1 cellular context compared by ENCODE assay signal in the genomic region with DNA sequence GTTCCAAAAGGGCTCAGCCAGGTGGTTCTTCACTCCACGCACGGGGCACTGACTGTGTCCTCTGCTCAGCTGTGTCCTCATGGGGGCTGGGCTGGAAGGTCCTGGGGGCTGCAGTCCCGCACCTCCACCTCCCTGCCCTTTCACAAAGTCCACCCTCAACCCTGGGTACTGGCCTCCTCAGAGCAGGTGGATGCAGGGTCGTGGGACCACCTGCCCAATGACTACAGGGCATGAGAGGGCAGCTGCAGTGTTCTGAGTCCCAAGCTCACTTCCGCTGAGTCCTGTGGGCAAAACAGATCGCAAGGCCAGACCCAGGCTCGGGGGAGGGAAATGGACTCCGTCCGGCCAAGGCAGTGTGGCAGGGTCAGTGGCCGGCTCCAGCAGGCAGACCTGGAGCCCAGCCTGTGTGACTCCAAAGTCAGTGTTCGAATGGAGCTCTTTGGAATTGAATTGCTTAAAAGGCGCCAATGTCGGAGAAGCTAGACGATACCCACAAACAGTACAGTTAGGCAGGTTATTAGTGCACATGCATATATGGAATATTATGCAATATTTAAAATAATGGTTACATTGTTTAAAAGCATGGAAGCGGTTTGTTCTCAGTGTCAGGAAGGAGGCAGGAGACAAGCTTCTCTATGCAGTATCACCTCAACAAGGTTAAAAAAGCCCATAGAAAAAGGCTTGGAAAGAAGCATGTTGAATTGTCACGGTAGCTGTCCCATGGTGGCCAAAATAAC.
A peak's percentile ranks its signal among the peaks of the same experiment; 100 is the strongest.
TF ChIP-seq lines count a peak whose summit lies in the region.

No MANE protein-coding gene starts in this region.

TF ChIP-seq in HepG2, 621 proteins besides CTCF, POLR2A, EP300 and RAD21 (continued from another document and continues in another):
- TF ChIP-seq, protein P1, sequence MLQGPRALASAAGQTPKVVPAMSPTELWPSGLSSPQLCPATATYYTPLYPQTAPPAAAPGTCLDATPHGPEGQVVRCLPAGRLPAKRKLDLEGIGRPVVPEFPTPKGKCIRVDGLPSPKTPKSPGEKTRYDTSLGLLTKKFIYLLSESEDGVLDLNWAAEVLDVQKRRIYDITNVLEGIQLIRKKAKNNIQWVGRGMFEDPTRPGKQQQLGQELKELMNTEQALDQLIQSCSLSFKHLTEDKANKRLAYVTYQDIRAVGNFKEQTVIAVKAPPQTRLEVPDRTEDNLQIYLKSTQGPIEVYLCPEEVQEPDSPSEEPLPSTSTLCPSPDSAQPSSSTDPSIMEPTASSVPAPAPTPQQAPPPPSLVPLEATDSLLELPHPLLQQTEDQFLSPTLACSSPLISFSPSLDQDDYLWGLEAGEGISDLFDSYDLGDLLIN (CRISPR knock-in tag; IDR thresholded peaks at IDR 0.05; ENCODE audit: borderline replicate concordance), result no peak
- TF ChIP-seq ZNF501 (CRISPR knock-in tag; IDR thresholded peaks at IDR 0.05) (no peak), EEA1 (CRISPR knock-in tag; IDR thresholded peaks at IDR 0.05; ENCODE audit: borderline replicate concordance) (no peak), WIZ (CRISPR knock-in tag; IDR thresholded peaks at IDR 0.05) (no peak), ZNF460 (CRISPR knock-in tag; IDR thresholded peaks at IDR 0.05; ENCODE audit: borderline replicate concordance) (no peak), GZF1 (CRISPR knock-in tag; IDR thresholded peaks at IDR 0.05) (no peak), GFI1 (CRISPR knock-in tag; IDR thresholded peaks at IDR 0.05; ENCODE audit: borderline replicate concordance) (no peak), NR2F6 (IDR thresholded peaks at IDR 0.05) (no peak; the same call in 1 of the 2 replicates), NR2F6 (CRISPR knock-in tag; IDR thresholded peaks at IDR 0.05) (peak; percentile 73), KDM5B (CRISPR knock-in tag; IDR thresholded peaks at IDR 0.05; ENCODE audit: borderline replicate concordance) (peak; percentile 30; the same call in 1 of the 2 replicates), HNRNPLL (IDR thresholded peaks at IDR 0.05; ENCODE audit: low read depth, low read length, poor library complexity, severe bottlenecking) (peak; percentile 45), CAMTA2 (CRISPR knock-in tag; IDR thresholded peaks at IDR 0.05; ENCODE audit: borderline replicate concordance) (no peak), MAZ (IDR thresholded peaks at IDR 0.05; ENCODE audit: borderline replicate concordance, low read depth, low read length) (no peak), MAZ (CRISPR knock-in tag; IDR thresholded peaks at IDR 0.05; ENCODE audit: low read depth) (0 out of 2 replicates have a peak, but pooled peaks have one; percentile 47), YY1 (IDR thresholded peaks at IDR 0.05; ENCODE audit: insufficient read depth, insufficient replicate concordance, low read depth, low read length) (peak; percentile 29), DR1 (CRISPR knock-in tag; IDR thresholded peaks at IDR 0.05) (no peak), DMAP1 (CRISPR knock-in tag; IDR thresholded peaks at IDR 0.05) (peak; percentile 40; the same call in 1 of the 2 replicates), TCF12 (IDR thresholded peaks at IDR 0.05) (no peak), TCF12 (CRISPR knock-in tag; IDR thresholded peaks at IDR 0.05) (no peak), NFYB (CRISPR knock-in tag; IDR thresholded peaks at IDR 0.05) (no peak), TMF1 (CRISPR knock-in tag; IDR thresholded peaks at IDR 0.05; ENCODE audit: low read depth) (peak; percentile 57; the same call in 1 of the 2 replicates), PHF5A (CRISPR knock-in tag; IDR thresholded peaks at IDR 0.05; ENCODE audit: low read depth, unreplicated experiment) (peak; percentile 83), MYC (CRISPR knock-in tag; IDR thresholded peaks at IDR 0.05; ENCODE audit: borderline replicate concordance) (peak; percentile 66; the same call in 1 of the 2 replicates), ZFP41 (CRISPR knock-in tag; IDR thresholded peaks at IDR 0.05; ENCODE audit: borderline replicate concordance) (no peak), ZNF629 (CRISPR knock-in tag; conservative IDR thresholded peaks at IDR 0.05) (no peak), SAFB2 (CRISPR knock-in tag; IDR thresholded peaks at IDR 0.05; ENCODE audit: borderline replicate concordance, low read depth) (peak; percentile 51; the same call in 1 of the 2 replicates), NCOA5 (CRISPR knock-in tag; IDR thresholded peaks at IDR 0.05) (no peak), ZNF331 (CRISPR knock-in tag; IDR thresholded peaks at IDR 0.05) (peak; percentile 96), ZSCAN31 (CRISPR knock-in tag; IDR thresholded peaks at IDR 0.05; ENCODE audit: low read depth) (peak; percentile 34; the same call in 1 of the 2 replicates), PHF21A (CRISPR knock-in tag; IDR thresholded peaks at IDR 0.05) (peak; percentile 52; the same call in 1 of the 2 replicates), CBX1 (IDR thresholded peaks at IDR 0.05; ENCODE audit: low read depth) (no peak), ZSCAN9 (CRISPR knock-in tag; IDR thresholded peaks at IDR 0.05; ENCODE audit: borderline replicate concordance) (no peak), EED (CRISPR knock-in tag; IDR thresholded peaks at IDR 0.05) (no peak), NR3C1 (CRISPR knock-in tag; IDR thresholded peaks at IDR 0.05) (no peak), ZNF788 (CRISPR knock-in tag; IDR thresholded peaks at IDR 0.05; ENCODE audit: borderline replicate concordance) (peak; percentile 69; the same call in 1 of the 2 replicates), FOXC1 (CRISPR knock-in tag; IDR thresholded peaks at IDR 0.05; ENCODE audit: borderline replicate concordance) (0 out of 2 replicates have a peak, but pooled peaks have one; percentile 50), ZNF746 (CRISPR knock-in tag; IDR thresholded peaks at IDR 0.05) (peak; percentile 16; the same call in 1 of the 2 replicates), ZBTB38 (CRISPR knock-in tag; IDR thresholded peaks at IDR 0.05) (peak; percentile 97), ARID2 (CRISPR knock-in tag; IDR thresholded peaks at IDR 0.05; ENCODE audit: borderline replicate concordance) (peak; percentile 76; the same call in 1 of the 2 replicates), NR2F1 (CRISPR knock-in tag; IDR thresholded peaks at IDR 0.05) (0 out of 4 replicates have a peak, but pooled peaks of 1 of the 2 experiments have one; percentile 10), ZNF431 (CRISPR knock-in tag; IDR thresholded peaks at IDR 0.05; ENCODE audit: borderline replicate concordance, low read depth) (0 out of 2 replicates have a peak, but pooled peaks have one; percentile 53), ZNF670 (CRISPR knock-in tag; IDR thresholded peaks at IDR 0.05; ENCODE audit: borderline replicate concordance) (no peak), ZNF124 (CRISPR knock-in tag; IDR thresholded peaks at IDR 0.05) (no peak), NFATC3 (CRISPR knock-in tag; IDR thresholded peaks at IDR 0.05) (no peak), JDP2 (CRISPR knock-in tag; IDR thresholded peaks at IDR 0.05; ENCODE audit: borderline replicate concordance) (no peak), SALL1 (CRISPR knock-in tag; IDR thresholded peaks at IDR 0.05) (peak; percentile 80)
- TF ChIP-seq, protein P2, sequence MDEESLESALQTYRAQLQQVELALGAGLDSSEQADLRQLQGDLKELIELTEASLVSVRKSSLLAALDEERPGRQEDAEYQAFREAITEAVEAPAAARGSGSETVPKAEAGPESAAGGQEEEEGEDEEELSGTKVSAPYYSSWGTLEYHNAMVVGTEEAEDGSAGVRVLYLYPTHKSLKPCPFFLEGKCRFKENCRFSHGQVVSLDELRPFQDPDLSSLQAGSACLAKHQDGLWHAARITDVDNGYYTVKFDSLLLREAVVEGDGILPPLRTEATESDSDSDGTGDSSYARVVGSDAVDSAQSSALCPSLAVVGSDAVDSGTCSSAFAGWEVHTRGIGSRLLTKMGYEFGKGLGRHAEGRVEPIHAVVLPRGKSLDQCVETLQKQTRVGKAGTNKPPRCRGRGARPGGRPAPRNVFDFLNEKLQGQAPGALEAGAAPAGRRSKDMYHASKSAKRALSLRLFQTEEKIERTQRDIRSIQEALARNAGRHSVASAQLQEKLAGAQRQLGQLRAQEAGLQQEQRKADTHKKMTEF (CRISPR knock-in tag; IDR thresholded peaks at IDR 0.05), result peak; percentile 37; the same call in 1 of the 2 replicates
- TF ChIP-seq, protein P3, sequence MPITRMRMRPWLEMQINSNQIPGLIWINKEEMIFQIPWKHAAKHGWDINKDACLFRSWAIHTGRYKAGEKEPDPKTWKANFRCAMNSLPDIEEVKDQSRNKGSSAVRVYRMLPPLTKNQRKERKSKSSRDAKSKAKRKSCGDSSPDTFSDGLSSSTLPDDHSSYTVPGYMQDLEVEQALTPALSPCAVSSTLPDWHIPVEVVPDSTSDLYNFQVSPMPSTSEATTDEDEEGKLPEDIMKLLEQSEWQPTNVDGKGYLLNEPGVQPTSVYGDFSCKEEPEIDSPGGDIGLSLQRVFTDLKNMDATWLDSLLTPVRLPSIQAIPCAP (CRISPR knock-in tag; IDR thresholded peaks at IDR 0.05; ENCODE audit: low read depth), result no peak
- TF ChIP-seq, protein P4, sequence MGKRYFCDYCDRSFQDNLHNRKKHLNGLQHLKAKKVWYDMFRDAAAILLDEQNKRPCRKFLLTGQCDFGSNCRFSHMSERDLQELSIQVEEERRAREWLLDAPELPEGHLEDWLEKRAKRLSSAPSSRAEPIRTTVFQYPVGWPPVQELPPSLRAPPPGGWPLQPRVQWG (CRISPR knock-in tag; IDR thresholded peaks at IDR 0.05; ENCODE audit: borderline replicate concordance, low read depth), result 0 out of 2 replicates have a peak, but pooled peaks have one; percentile 33
- TF ChIP-seq, protein P5, sequence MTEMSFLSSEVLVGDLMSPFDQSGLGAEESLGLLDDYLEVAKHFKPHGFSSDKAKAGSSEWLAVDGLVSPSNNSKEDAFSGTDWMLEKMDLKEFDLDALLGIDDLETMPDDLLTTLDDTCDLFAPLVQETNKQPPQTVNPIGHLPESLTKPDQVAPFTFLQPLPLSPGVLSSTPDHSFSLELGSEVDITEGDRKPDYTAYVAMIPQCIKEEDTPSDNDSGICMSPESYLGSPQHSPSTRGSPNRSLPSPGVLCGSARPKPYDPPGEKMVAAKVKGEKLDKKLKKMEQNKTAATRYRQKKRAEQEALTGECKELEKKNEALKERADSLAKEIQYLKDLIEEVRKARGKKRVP (CRISPR knock-in tag; IDR thresholded peaks at IDR 0.05), result no peak
- TF ChIP-seq, protein P6, sequence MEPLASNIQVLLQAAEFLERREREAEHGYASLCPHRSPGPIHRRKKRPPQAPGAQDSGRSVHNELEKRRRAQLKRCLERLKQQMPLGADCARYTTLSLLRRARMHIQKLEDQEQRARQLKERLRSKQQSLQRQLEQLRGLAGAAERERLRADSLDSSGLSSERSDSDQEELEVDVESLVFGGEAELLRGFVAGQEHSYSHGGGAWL (CRISPR knock-in tag; IDR thresholded peaks at IDR 0.05), result no peak
- TF ChIP-seq, protein P7, sequence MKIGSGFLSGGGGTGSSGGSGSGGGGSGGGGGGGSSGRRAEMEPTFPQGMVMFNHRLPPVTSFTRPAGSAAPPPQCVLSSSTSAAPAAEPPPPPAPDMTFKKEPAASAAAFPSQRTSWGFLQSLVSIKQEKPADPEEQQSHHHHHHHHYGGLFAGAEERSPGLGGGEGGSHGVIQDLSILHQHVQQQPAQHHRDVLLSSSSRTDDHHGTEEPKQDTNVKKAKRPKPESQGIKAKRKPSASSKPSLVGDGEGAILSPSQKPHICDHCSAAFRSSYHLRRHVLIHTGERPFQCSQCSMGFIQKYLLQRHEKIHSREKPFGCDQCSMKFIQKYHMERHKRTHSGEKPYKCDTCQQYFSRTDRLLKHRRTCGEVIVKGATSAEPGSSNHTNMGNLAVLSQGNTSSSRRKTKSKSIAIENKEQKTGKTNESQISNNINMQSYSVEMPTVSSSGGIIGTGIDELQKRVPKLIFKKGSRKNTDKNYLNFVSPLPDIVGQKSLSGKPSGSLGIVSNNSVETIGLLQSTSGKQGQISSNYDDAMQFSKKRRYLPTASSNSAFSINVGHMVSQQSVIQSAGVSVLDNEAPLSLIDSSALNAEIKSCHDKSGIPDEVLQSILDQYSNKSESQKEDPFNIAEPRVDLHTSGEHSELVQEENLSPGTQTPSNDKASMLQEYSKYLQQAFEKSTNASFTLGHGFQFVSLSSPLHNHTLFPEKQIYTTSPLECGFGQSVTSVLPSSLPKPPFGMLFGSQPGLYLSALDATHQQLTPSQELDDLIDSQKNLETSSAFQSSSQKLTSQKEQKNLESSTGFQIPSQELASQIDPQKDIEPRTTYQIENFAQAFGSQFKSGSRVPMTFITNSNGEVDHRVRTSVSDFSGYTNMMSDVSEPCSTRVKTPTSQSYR (CRISPR knock-in tag; IDR thresholded peaks at IDR 0.05; ENCODE audit: borderline replicate concordance), result no peak
- TF ChIP-seq, protein P8, sequence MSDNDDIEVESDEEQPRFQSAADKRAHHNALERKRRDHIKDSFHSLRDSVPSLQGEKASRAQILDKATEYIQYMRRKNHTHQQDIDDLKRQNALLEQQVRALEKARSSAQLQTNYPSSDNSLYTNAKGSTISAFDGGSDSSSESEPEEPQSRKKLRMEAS (IDR thresholded peaks at IDR 0.05), result peak; percentile 67; the same call in 1 of the 2 replicates
- TF ChIP-seq, protein P9, sequence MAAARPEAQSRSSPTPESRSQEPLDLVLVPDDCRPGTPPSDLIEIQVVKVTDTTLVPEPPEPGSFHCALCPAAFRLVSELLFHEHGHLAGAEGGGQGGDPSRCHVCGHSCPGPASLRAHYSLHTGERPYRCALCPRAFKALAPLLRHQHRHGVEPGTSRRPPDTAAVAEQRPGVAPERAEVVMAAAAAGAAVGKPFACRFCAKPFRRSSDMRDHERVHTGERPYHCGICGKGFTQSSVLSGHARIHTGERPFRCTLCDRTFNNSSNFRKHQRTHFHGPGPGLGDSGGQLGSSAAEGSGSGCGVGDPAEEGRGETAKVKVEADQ (CRISPR knock-in tag; IDR thresholded peaks at IDR 0.05; ENCODE audit: borderline replicate concordance), result no peak
- TF ChIP-seq, protein P10, sequence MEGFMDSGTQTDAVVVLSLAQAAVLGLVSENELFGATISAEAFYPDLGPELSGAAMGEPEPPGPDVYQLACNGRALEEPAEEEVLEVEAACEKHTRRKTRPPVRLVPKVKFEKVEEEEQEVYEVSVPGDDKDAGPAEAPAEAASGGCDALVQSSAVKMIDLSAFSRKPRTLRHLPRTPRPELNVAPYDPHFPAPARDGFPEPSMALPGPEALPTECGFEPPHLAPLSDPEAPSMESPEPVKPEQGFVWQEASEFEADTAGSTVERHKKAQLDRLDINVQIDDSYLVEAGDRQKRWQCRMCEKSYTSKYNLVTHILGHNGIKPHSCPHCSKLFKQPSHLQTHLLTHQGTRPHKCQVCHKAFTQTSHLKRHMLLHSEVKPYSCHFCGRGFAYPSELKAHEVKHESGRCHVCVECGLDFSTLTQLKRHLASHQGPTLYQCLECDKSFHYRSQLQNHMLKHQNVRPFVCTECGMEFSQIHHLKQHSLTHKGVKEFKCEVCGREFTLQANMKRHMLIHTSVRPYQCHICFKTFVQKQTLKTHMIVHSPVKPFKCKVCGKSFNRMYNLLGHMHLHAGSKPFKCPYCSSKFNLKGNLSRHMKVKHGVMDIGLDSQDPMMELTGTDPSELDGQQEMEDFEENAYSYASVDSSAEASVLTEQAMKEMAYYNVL (CRISPR knock-in tag; IDR thresholded peaks at IDR 0.05; ENCODE audit: borderline replicate concordance), result no peak
